In the genomic region with DNA sequence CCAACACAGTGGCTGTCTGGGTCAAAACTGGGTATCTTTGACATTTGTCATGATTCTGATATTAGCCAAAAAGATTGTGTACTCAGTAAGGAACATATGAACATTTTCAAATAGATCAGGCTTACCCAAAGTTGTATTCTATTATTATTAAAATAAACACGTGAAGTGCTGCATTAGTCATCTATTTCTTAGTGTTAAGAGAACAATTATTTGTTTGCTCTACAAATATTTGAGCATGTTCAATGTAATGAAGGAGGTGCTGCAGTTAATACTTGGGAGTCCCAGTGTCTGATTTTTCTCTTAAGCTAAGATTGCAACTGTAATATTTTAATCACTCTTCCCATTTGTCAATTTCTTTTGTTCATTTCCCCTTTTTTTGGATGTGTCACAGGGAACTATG, we compare ENCODE assay signal across 24 cellular contexts. TPM values are rescaled to one million over a fixed set of nuclear protein-coding genes. Genes with fewer than 3 reads are reported as not detected.
"Had no signal": no experiment of that assay in that cellular context is flagged by ENCODE, and none has a peak within 500 bp of the region (broad histone marks: within the 10 kb centered on the region; RNA-seq: fewer than 3 reads in every experiment).

No MANE protein-coding gene starts in this region.

- H3K27me3 ChIP-seq: Peyer's patch, SJCRH30 had no signal

- H3K9me3 ChIP-seq: MG63, Peyer's patch, SJCRH30 had no signal

- H3K36me3 ChIP-seq: MG63, Peyer's patch, SJCRH30 had no signal

- H3K4me3 ChIP-seq: MG63, PC-9, Peyer's patch, SJCRH30 had no signal

- H3K4me2 ChIP-seq: PC-9 had no signal

- H2AFZ ChIP-seq: PC-9 had no signal

- H3K27ac ChIP-seq: PC-9, Peyer's patch, SJCRH30 had no signal

- H3K4me1 ChIP-seq: SJCRH30 had no signal

- DNase-seq: KBM-7; MG63; NCI-H1092 treated with DMSO at 0.1 percent for 48 hours; NCI-H1436; NCI-H1694; NCI-H187 treated with DMSO at 0.1 percent for 48 hours; NCI-H2029 treated with DMSO at 0.1 percent for 48 hours; NCI-H2171 treated with DMSO at 0.1 percent for 48 hours; NCI-H345; NCI-H446 treated with DMSO at 0.1 percent for 48 hours; NCI-H510A treated with DMSO at 0.1 percent for 48 hours; NCI-H526; NCI-H748 treated with DMSO at 0.1 percent for 48 hours; NK-92 treated with Interleukin-12 subunit alpha and Interleukin-12 subunit beta, amount 100 ng/mL, for 24 hours; OCI-M1; PC-9; Peyer's patch; SHP77 treated with DMSO at 0.1 percent for 48 hours; SJCRH30; T-helper 1 cell had no signal

- ATAC-seq: Right ventricle myocardium inferior, SK-N-SH treated with all-trans-retinoic acid at 6 μM for 48 hours had no signal

RNA-seq across cellular contexts. Expression of a gene that starts 28.2 kb away (rescaled TPM):
- total RNA-seq: HT-29, LHCN-M2, PC-9 had no signal
